Comparison of ENCODE assay signal across 8 cellular contexts in the genomic region with DNA sequence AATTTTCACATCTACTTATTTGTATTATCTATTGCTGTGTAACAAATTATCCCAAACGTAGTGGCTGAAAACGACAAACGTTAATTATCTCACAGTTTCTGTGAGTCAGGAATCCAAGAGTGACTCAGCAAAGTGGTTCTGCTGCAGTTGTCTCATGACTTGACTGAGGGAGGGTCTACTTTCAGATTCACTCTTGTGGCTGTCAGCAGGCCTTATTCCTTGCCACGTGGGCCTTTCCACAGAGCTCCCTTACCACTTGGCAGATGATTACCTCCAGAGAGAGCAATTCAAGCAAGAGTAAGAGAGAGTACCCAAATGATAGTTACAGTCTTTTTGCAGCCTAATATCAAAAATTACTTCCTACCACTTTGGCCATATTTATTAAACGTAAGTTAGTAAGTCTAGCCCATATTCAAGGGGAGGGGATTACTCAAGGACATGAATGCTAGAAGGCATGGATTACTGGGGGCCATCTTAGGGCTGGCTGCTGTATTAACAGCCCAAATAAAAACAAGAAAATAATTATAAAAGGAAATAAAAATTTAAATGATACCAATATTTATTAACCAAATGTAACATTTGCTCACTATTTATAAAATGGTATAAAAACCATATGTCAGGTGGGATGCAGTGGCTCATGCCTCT. TPM values are rescaled to one million over a fixed set of nuclear protein-coding genes. Genes with fewer than 3 reads are reported as not detected.
DNase-seq lines count a peak whose midpoint lies in the region; ATAC-seq and TF ChIP-seq lines count a peak whose summit lies in the region.

No MANE protein-coding gene starts in this region.

- no CpG with 5 or more reads among the region's 5 CpGs for WGBS in mesendoderm (ENCODE audit: extremely low coverage, insufficient coverage, low lambda C conversion rate)
- 41 to 51% (median 48%) methylated on average over 5 of the region's 5 CpGs for WGBS in spleen, 5 donors

- H4K8ac ChIP-seq in mesendoderm (ENCODE audit: low read depth, low read length), result no peak overlapping the region

- no peaks in the 10 kb centered on the region for H3K36me3 ChIP-seq in mesendoderm (ENCODE audit: control insufficient read depth, insufficient read depth, low read length)
- H3K36me3 ChIP-seq in spleen, result peaks cover 0 to 32% (median 6%) of the 10 kb centered on the region in 6 donors

- no peak overlapping the region for H3K4me2 ChIP-seq in mesendoderm (ENCODE audit: low read length)

- peak; percentile 69 for ATAC-seq in GM19023 (IDR thresholded peaks at IDR 0.05; ENCODE audit: unreplicated experiment)
- ATAC-seq in HG03565 (IDR thresholded peaks at IDR 0.05; ENCODE audit: unreplicated experiment), result peak; percentile 68

- intact Hi-C loops in spleen (cut with DNase I; ENCODE audit: low total_unique reads), result no loop called here

- no peak overlapping the region for H3K18ac ChIP-seq in mesendoderm (ENCODE audit: low read length)

- no peak overlapping the region for H3K23ac ChIP-seq in mesendoderm (ENCODE audit: low read length)

- H2BK120ac ChIP-seq in mesendoderm (ENCODE audit: low read depth, low read length), result no peak overlapping the region

- no peak overlapping the region for H3K9ac ChIP-seq in mesendoderm (ENCODE audit: low read length)

- H3K56ac ChIP-seq in mesendoderm (ENCODE audit: low read length), result no peak overlapping the region

- no peak overlapping the region for H2BK15ac ChIP-seq in mesendoderm (replicated peaks; ENCODE audit: low read depth)

- H3K79me1 ChIP-seq in mesendoderm (ENCODE audit: low read length), result no peaks in the 10 kb centered on the region

- H3K27ac ChIP-seq in mesendoderm (ENCODE audit: low read depth, low read length), result no peak overlapping the region
- no peak overlapping the region for H3K27ac ChIP-seq in spleen

- H3K27me3 ChIP-seq in mesendoderm (ENCODE audit: insufficient read depth, low read length, poor library complexity), result no peaks in the 10 kb centered on the region
- H3K27me3 ChIP-seq in spleen (replicated peaks in 1 of 7), result no peaks in the 10 kb centered on the region

- DNase-seq in Ammon's horn (ENCODE audit: low spot score) (peak; percentile 6), mesendoderm (peak; percentile 92), dedifferentiated amniotic fluid mesenchymal stem cell (ENCODE audit: extremely low spot score) (no peak), mesenteric fat pad (ENCODE audit: low spot score) (no peak), spleen (no peak)
- DNase-seq in activated T-helper 9 cell treated with anti-CD3 and anti-CD28 coated beads, Interleukin-2, amount 50 U/mL, for 16 hours (ENCODE audit: low read depth), result peak; percentile 3

- no peak overlapping the region for H2AK5ac ChIP-seq in mesendoderm (ENCODE audit: low read length)

- no peak for TF ChIP-seq CTCF in spleen (IDR thresholded peaks at IDR 0.05 in 8 of 11, conservative IDR thresholded peaks at IDR 0.05 in 3 of 11)

- no peak overlapping the region for H3K4ac ChIP-seq in mesendoderm (ENCODE audit: low read depth, low read length)

- H2BK5ac ChIP-seq in mesendoderm (ENCODE audit: low read length), result no peak overlapping the region

- no peak overlapping the region for H4K5ac ChIP-seq in mesendoderm (ENCODE audit: low read length)

- TF ChIP-seq POLR2A in spleen (IDR thresholded peaks at IDR 0.05), result no peak

- H3K4me3 ChIP-seq in mesendoderm (ENCODE audit: low read length) (no peak overlapping the region), spleen (no peak overlapping the region)

- H3K79me2 ChIP-seq in mesendoderm (ENCODE audit: control insufficient read depth, insufficient read depth, low read length), result no peaks in the 10 kb centered on the region

- no peaks in the 10 kb centered on the region for H3K9me3 ChIP-seq in spleen

- H3K4me1 ChIP-seq in mesendoderm (ENCODE audit: control insufficient read depth, low read depth, low read length), result no peaks in the 10 kb centered on the region
- H3K4me1 ChIP-seq in spleen, result no peaks in the 10 kb centered on the region

RNA-seq across cellular contexts. Expression of a gene that starts 48.7 kb away (rescaled TPM):
- polyA plus RNA-seq in mesendoderm (2013, experiment 1 of 2), result 11.9 TPM
- 12.9 TPM for polyA plus RNA-seq in mesendoderm (2013, experiment 2 of 2)
- 64.8 TPM for total RNA-seq in mesenteric fat pad
- 10 to 100 TPM; 21.8 to 34.3 (median 30.2) TPM for total RNA-seq in spleen
- 1 to 10 TPM; 3.5 to 9.2 (median 7.3) TPM for polyA plus RNA-seq in spleen

RNA-seq across cellular contexts. Expression of a gene that starts 53.9 kb away (rescaled TPM):
- 0.93 TPM for polyA plus RNA-seq in mesendoderm (2013, experiment 1 of 2)
- 0.97 TPM for polyA plus RNA-seq in mesendoderm (2013, experiment 2 of 2)
- total RNA-seq in mesenteric fat pad (5.4 TPM), spleen (10 to 100 TPM in 6 of 7 donors, 1 to 10 TPM in 1; 9.6 to 21.7 (median 16.7) TPM)
- 1 to 10 TPM; 2.9 to 3.2 (median 3.0) TPM for polyA plus RNA-seq in spleen

RNA-seq across cellular contexts. Expression of a gene that starts 54.5 kb away (rescaled TPM):
- polyA plus RNA-seq in mesendoderm (2013, experiment 1 of 2), result 86.8 TPM
- 91.1 TPM for polyA plus RNA-seq in mesendoderm (2013, experiment 2 of 2)
- total RNA-seq in mesenteric fat pad (50.5 TPM), spleen (10 to 100 TPM; 17.9 to 33.1 (median 21.9) TPM)
- 10 to 100 TPM; 17.2 to 18.0 (median 17.7) TPM for polyA plus RNA-seq in spleen

Comparison
In these comparisons a context has a peak if more than half of its experiments do, and no peak if none do; other contexts are left out.
1. DNase-seq: peak in Ammon's horn (single experiment), activated T-helper 9 cell treated with anti-CD3 and anti-CD28 coated beads, Interleukin-2, amount 50 U/mL, for 16 hours (single experiment) and mesendoderm (single experiment); none in dedifferentiated amniotic fluid mesenchymal stem cell (single experiment), mesenteric fat pad (single experiment) and spleen (single experiment).